8 cellular contexts compared by ENCODE assay signal in genomic region chr10:32377458-32378370, GRCh38. TPM values are rescaled to one million over a fixed set of nuclear protein-coding genes. Genes with fewer than 3 reads are reported as not detected.
DNase-seq lines count a peak whose midpoint lies in the region; ATAC-seq, FAIRE-seq and TF ChIP-seq lines count a peak whose summit lies in the region.

No MANE protein-coding gene starts in this region.

- peak overlapping the region; percentile 35 for H3K4me2 ChIP-seq in mesendoderm (ENCODE audit: low read length)

- H3K9me3 ChIP-seq in HUES48 (ENCODE audit: control insufficient read depth, insufficient read depth, low read length) = no peaks in the 10 kb centered on the region
- no peaks in the 10 kb centered on the region for H3K9me3 ChIP-seq in effector memory CD4-positive, alpha-beta T cell (ENCODE audit: control insufficient read depth, low read length)
- H3K9me3 ChIP-seq in upper lobe of right lung = no peaks in the 10 kb centered on the region

- no peak overlapping the region for H2BK120ac ChIP-seq in mesendoderm (ENCODE audit: low read depth, low read length)

- no peak overlapping the region for H3K4ac ChIP-seq in mesendoderm (ENCODE audit: low read depth, low read length)

- H2BK15ac ChIP-seq in mesendoderm (replicated peaks; ENCODE audit: low read depth) = no peak overlapping the region

- H3K23ac ChIP-seq in mesendoderm (ENCODE audit: low read length) = no peak overlapping the region

- intact Hi-C loops in upper lobe of right lung (cut with DNase I) = no loop called here

- H3K27ac ChIP-seq in HUES48 (ENCODE audit: low read depth, low read length) (no peak overlapping the region), mesendoderm (ENCODE audit: low read depth, low read length) (no peak overlapping the region), upper lobe of right lung (peak overlapping the region; percentile 86)
- peak overlapping the region; percentile 88 for H3K27ac ChIP-seq in effector memory CD4-positive, alpha-beta T cell (ENCODE audit: insufficient read depth, low read length, poor library complexity, severe bottlenecking)

- no peak overlapping the region for H2AK5ac ChIP-seq in mesendoderm (ENCODE audit: low read length)

- no peak overlapping the region for H2BK5ac ChIP-seq in mesendoderm (ENCODE audit: low read length)

- peak; percentile 86 for FAIRE-seq in GM18507 (lab: Jason Lieb, UNC)

- in situ Hi-C loops in SK-MEL-5 (cut with HindIII; ENCODE audit: low pct_unique_long_range_greater_than_20kb, low sequenced_read_pairs) = no loop called here

- H3K18ac ChIP-seq in mesendoderm (ENCODE audit: low read length) = no peak overlapping the region

- H3K79me1 ChIP-seq in mesendoderm (ENCODE audit: low read length) = no peaks in the 10 kb centered on the region

- no peaks in the 10 kb centered on the region for H3K36me3 ChIP-seq in HUES48 (ENCODE audit: control insufficient read depth, insufficient read depth, low read length)
- H3K36me3 ChIP-seq in effector memory CD4-positive, alpha-beta T cell (ENCODE audit: control insufficient read depth, insufficient read depth, low read length) = no peaks in the 10 kb centered on the region
- H3K36me3 ChIP-seq in mesendoderm (ENCODE audit: control insufficient read depth, insufficient read depth, low read length) = no peaks in the 10 kb centered on the region
- H3K36me3 ChIP-seq in upper lobe of right lung = no peaks in the 10 kb centered on the region

- peak overlapping the region; percentile 51 for H3K56ac ChIP-seq in mesendoderm (ENCODE audit: low read length)

- TF ChIP-seq CTCF in upper lobe of right lung (IDR thresholded peaks at IDR 0.05) = peak; percentile 47

- WGBS in mesendoderm (ENCODE audit: extremely low coverage, insufficient coverage, low lambda C conversion rate) = no CpG with 5 or more reads among the region's 7 CpGs

- H3K79me2 ChIP-seq in mesendoderm (ENCODE audit: control insufficient read depth, insufficient read depth, low read length) = no peaks in the 10 kb centered on the region

- peaks cover 12% of the 10 kb centered on the region for H3K4me1 ChIP-seq in HUES48 (ENCODE audit: control insufficient read depth, insufficient read depth, low read length)
- no peaks in the 10 kb centered on the region for H3K4me1 ChIP-seq in effector memory CD4-positive, alpha-beta T cell (ENCODE audit: control insufficient read depth, insufficient read depth, low read length, poor library complexity, severe bottlenecking)
- no peaks in the 10 kb centered on the region for H3K4me1 ChIP-seq in mesendoderm (ENCODE audit: control insufficient read depth, low read depth, low read length)
- peaks cover 15% of the 10 kb centered on the region for H3K4me1 ChIP-seq in upper lobe of right lung

- ATAC-seq in upper lobe of right lung = peak; percentile 14

- H4K5ac ChIP-seq in mesendoderm (ENCODE audit: low read length) = no peak overlapping the region

- H3K27me3 ChIP-seq in HUES48 (ENCODE audit: control insufficient read depth, insufficient read depth, low read length) = no peaks in the 10 kb centered on the region
- H3K27me3 ChIP-seq in effector memory CD4-positive, alpha-beta T cell (replicated peaks; ENCODE audit: control insufficient read depth, insufficient read depth, low read length, poor library complexity, severe bottlenecking) = no peaks in the 10 kb centered on the region
- H3K27me3 ChIP-seq in mesendoderm (ENCODE audit: insufficient read depth, low read length, poor library complexity) = no peaks in the 10 kb centered on the region
- H3K27me3 ChIP-seq in upper lobe of right lung = no peaks in the 10 kb centered on the region

- H3K4me3 ChIP-seq in HUES48 (ENCODE audit: low read depth, low read length) (peak overlapping the region; percentile 82), mesendoderm (ENCODE audit: low read length) (peak overlapping the region; percentile 34), upper lobe of right lung (peak overlapping the region; percentile 77)
- H3K4me3 ChIP-seq in effector memory CD4-positive, alpha-beta T cell (ENCODE audit: insufficient read depth, low read depth, low read length, poor library complexity, severe bottlenecking) = peak overlapping the region; percentile 86

- peak overlapping the region; percentile 73 for H3K9ac ChIP-seq in HUES48 (ENCODE audit: low read depth, low read length)
- H3K9ac ChIP-seq in mesendoderm (ENCODE audit: low read length) = peak overlapping the region; percentile 74

- H4K8ac ChIP-seq in mesendoderm (ENCODE audit: low read depth, low read length) = no peak overlapping the region

- DNase-seq in CD1c-positive myeloid dendritic cell (ENCODE audit: extremely low spot score) (peak; percentile 63), GM18507 (ENCODE audit: extremely low spot score, insufficient read length, low read depth) (no peak), SK-MEL-5 (ENCODE audit: low read depth, low spot score) (peak; percentile 39), mesendoderm (peak; percentile 49), upper lobe of right lung (no peak), COR-L47 (lab: John Stamatoyannopoulos, UW) (no peak)
- peak in 1 of 3 donors; percentile 27 for DNase-seq in effector memory CD4-positive, alpha-beta T cell

RNA-seq across cellular contexts. Expression of gene EPC1, which starts 30.8 kb away (rescaled TPM):
- total RNA-seq in SK-MEL-5 (2014; rRNA removed; shearing (Covaris generic)) = 6.3 and 11.8 TPM in 2 replicates
- 9.9 and 11.1 TPM in 2 replicates for polyA plus RNA-seq in SK-MEL-5 (2015; cell fraction: cytosol; rRNA removed)
- 21.3 and 40.1 TPM in 2 replicates for polyA plus RNA-seq in SK-MEL-5 (2015; cell fraction: nucleus; rRNA removed)
- 24.6 TPM for polyA plus RNA-seq in mesendoderm (2013, experiment 1 of 2)
- polyA plus RNA-seq in mesendoderm (2013, experiment 2 of 2) = 23.4 TPM
- 36.0 TPM for total RNA-seq in upper lobe of right lung

Comparison
In these comparisons a context has a peak if more than half of its experiments do, and no peak if none do; other contexts are left out.
1. DNase-seq: peak in CD1c-positive myeloid dendritic cell (single experiment), SK-MEL-5 (single experiment) and mesendoderm (single experiment); none in GM18507 (single experiment), upper lobe of right lung (single experiment) and COR-L47 (single experiment).
2. H3K27ac ChIP-seq: peak in effector memory CD4-positive, alpha-beta T cell (single experiment) and upper lobe of right lung (single experiment); none in HUES48 (single experiment) and mesendoderm (single experiment).
3. H3K4me3 ChIP-seq: peak in every context shown above with its lines; median percentile 86 in effector memory CD4-positive, alpha-beta T cell; 82 in HUES48; 77 in upper lobe of right lung; 34 in mesendoderm.